In the genomic region with DNA sequence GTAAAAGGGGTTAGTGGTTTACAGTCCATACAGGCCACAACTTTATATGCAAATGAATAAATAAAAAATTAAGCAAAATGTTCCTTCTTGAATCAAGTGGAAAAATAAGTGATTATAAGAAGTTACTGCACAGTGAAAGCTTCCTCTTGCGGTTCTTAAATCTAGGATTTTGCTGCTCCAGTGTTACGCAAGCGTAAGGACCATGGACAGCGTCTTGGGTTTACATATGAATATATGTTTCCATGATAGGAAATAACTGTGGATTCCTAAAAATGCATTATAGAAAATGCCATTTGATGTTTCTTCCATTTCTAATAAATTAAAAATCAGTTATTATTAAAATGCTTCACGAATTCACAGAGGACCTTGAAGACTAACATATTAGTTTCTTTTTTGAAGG, we compare ENCODE assay signal across 11 cellular contexts.
DNase-seq lines count a peak whose midpoint lies in the region; ATAC-seq, FAIRE-seq and TF ChIP-seq lines count a peak whose summit lies in the region.
"Had no signal": no experiment of that assay in that cellular context is flagged by ENCODE, and none has a peak within 500 bp of the region (broad histone marks: within the 10 kb centered on the region; RNA-seq: fewer than 3 reads in every experiment).

No MANE protein-coding gene starts in this region.

- H3K27me3 ChIP-seq in testis, result no peaks in the 10 kb centered on the region
- H3K27me3 ChIP-seq: transverse colon had no signal

- H3K27ac ChIP-seq in testis, result no peak overlapping the region
- H3K27ac ChIP-seq: transverse colon had no signal

- H3K36me3 ChIP-seq in testis (ENCODE audit: low read depth, missing control alignments), result no peaks in the 10 kb centered on the region
- H3K36me3 ChIP-seq: transverse colon had no signal

- no peak for FAIRE-seq in HTR-8/SVneo (lab: Jason Lieb, UNC)

- no peaks in the 10 kb centered on the region for H3K9me3 ChIP-seq in testis
- H3K9me3 ChIP-seq: transverse colon had no signal

- TF ChIP-seq POLR2A in erythroblast (IDR thresholded peaks at IDR 0.05; ENCODE audit: low read length), result no peak
- no peak for TF ChIP-seq POLR2A in testis (IDR thresholded peaks at IDR 0.05)

- H3K4me3 ChIP-seq in testis, result no peak overlapping the region
- H3K4me3 ChIP-seq: transverse colon had no signal

- ATAC-seq in GM21526 (IDR thresholded peaks at IDR 0.05; ENCODE audit: low FRiP score, unreplicated experiment) (no peak), GM21528 (IDR thresholded peaks at IDR 0.05; ENCODE audit: low FRiP score, unreplicated experiment) (no peak)

- intact Hi-C loops in testis (cut with DNase I; ENCODE audit: low total_unique reads), result no loop called here

- TF ChIP-seq CTCF in testis (IDR thresholded peaks at IDR 0.05), result no peak

- WGBS in testis, 2 donors, result 28 to 42% methylated on average over 5 of the region's 5 CpGs

- DNase-seq in stimulated activated CD4-positive, alpha-beta T cell treated with anti-CD3 and anti-CD28 coated beads, Interleukin-15, amount 100 ng/mL, for 24 hours, result peak; percentile 20
- DNase-seq in stimulated activated CD4-positive, alpha-beta T cell treated with anti-CD3 and anti-CD28 coated beads, Interleukin-12 subunit alpha, Interleukin-12 subunit beta, amount 100 ng/mL, for 4 hours, result no peak
- DNase-seq in SKM-1 (lab: John Stamatoyannopoulos, UW; ENCODE audit: unreplicated experiment) (peak; percentile 2), erythroblast (lab: John Stamatoyannopoulos, UW) (peak; percentile 31 to 51), testis (peak; percentile 49), HTR-8/SVneo (ENCODE audit: insufficient read length, low spot score) (no peak)
- DNase-seq: C1 segment of cervical spinal cord, NCI-H2171, transverse colon had no signal

- no peaks in the 10 kb centered on the region for H3K4me1 ChIP-seq in testis
- H3K4me1 ChIP-seq: transverse colon had no signal

Comparison
In these comparisons a context has a peak if more than half of its experiments do, and no peak if none do; other contexts are left out.
1. DNase-seq: peak in stimulated activated CD4-positive, alpha-beta T cell treated with anti-CD3 and anti-CD28 coated beads, Interleukin-15, amount 100 ng/mL, for 24 hours (single experiment), SKM-1 (single experiment), erythroblast (2 of 2) and testis (single experiment); none in stimulated activated CD4-positive, alpha-beta T cell treated with anti-CD3 and anti-CD28 coated beads, Interleukin-12 subunit alpha, Interleukin-12 subunit beta, amount 100 ng/mL, for 4 hours (single experiment) and HTR-8/SVneo (single experiment).